1 cellular context compared by ENCODE assay signal in genomic region chr1:117636637-117637425, GRCh38.
TF ChIP-seq lines count a peak whose summit lies in the region.

No MANE protein-coding gene starts in this region.

TF ChIP-seq in K562, 482 proteins besides CTCF, POLR2A, EP300 and RAD21:
- TF ChIP-seq U2AF1 (optimal IDR thresholded peaks at IDR 0.05; ENCODE audit: low read depth, low read length) (no peak), SPI1 (IDR thresholded peaks at IDR 0.05; ENCODE audit: borderline replicate concordance, low read depth, low read length) (peak; percentile 32; the same call in 1 of the 2 replicates), KDM1A (IDR thresholded peaks at IDR 0.05) (peak in 1 of 2 experiments; percentile 6; a peak in 1 of 4 replicates), HCFC1 (IDR thresholded peaks at IDR 0.05; ENCODE audit: low read depth, low read length) (no peak), KLF6 (CRISPR knock-in tag; IDR thresholded peaks at IDR 0.05; ENCODE audit: borderline replicate concordance) (no peak), ZNF274 (IDR thresholded peaks at IDR 0.05; ENCODE audit: borderline replicate concordance, low read depth, low read length) (no peak), ATF7 (IDR thresholded peaks at IDR 0.05) (no peak), SFPQ (IDR thresholded peaks at IDR 0.05; ENCODE audit: low read depth, low read length) (no peak), ZNF239 (CRISPR knock-in tag; IDR thresholded peaks at IDR 0.05) (no peak)
- TF ChIP-seq, protein P1, sequence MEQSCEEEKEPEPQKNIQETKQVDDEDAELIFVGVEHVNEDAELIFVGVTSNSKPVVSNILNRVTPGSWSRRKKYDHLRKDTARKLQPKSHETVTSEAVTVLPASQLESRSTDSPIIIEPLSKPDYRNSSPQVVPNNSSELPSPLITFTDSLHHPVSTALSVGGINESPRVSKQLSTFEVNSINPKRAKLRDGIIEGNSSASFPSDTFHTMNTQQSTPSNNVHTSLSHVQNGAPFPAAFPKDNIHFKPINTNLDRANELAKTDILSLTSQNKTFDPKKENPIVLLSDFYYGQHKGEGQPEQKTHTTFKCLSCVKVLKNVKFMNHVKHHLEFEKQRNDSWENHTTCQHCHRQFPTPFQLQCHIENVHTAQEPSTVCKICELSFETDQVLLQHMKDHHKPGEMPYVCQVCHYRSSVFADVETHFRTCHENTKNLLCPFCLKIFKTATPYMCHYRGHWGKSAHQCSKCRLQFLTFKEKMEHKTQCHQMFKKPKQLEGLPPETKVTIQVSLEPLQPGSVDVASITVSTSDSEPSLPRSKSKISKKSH (CRISPR knock-in tag; IDR thresholded peaks at IDR 0.05) = no peak
- TF ChIP-seq, protein P2, sequence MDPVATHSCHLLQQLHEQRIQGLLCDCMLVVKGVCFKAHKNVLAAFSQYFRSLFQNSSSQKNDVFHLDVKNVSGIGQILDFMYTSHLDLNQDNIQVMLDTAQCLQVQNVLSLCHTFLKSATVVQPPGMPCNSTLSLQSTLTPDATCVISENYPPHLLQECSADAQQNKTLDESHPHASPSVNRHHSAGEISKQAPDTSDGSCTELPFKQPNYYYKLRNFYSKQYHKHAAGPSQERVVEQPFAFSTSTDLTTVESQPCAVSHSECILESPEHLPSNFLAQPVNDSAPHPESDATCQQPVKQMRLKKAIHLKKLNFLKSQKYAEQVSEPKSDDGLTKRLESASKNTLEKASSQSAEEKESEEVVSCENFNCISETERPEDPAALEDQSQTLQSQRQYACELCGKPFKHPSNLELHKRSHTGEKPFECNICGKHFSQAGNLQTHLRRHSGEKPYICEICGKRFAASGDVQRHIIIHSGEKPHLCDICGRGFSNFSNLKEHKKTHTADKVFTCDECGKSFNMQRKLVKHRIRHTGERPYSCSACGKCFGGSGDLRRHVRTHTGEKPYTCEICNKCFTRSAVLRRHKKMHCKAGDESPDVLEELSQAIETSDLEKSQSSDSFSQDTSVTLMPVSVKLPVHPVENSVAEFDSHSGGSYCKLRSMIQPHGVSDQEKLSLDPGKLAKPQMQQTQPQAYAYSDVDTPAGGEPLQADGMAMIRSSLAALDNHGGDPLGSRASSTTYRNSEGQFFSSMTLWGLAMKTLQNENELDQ (CRISPR knock-in tag; IDR thresholded peaks at IDR 0.05; ENCODE audit: borderline replicate concordance) = no peak
TF ChIP-seq in K562: peak in this region for 2.
